ENCODE assay signal across 7 cellular contexts in the genomic region with DNA sequence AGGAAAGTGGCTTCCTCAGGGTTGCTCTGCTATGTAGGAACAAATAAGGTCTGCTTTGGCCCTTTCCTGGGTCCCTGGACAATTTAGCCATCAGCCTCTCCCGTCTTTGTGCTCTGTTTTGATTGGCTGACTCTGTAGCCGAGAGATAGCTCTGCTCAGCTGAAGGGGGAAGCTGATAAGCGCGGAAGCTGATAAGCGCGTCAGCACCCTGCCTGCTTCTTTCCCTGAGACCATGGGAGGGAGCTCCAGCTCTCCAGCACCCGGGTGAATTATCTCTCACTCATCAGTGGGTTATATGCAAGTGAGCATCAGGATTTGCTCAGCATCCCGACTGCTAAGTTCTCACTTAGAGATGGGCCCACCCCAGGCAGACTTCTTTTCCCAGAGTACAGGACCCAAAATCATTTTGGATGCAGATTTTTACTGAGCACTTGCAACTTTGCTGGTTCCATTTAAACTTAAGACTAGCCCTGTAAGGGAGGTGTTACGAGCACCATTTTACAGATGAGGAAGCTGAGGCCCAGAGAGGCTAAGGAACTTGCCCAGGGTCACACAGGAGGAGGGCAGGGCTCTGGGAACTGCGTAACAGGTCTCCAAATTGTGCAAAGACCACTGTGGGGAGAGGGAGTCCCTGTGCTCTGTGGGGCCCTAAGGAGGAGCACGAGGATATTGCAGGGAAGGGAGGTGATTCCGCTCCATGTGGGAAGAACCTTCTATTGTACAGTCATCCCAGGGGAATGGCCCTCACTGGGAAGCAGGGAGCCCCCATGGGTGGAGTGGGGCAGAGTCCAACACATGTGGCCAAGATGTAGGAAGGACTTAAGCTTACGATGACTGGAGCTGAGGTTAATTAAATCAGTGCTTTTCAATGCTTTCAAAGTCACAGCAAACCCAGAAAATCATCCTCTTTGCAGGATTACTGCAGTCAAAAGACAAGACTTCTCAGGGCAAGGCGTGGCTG.
A peak's percentile ranks its signal among the peaks of the same experiment; 100 is the strongest.
DNase-seq lines count a peak whose midpoint lies in the region; ATAC-seq and TF ChIP-seq lines count a peak whose summit lies in the region.

No MANE protein-coding gene starts in this region.

- no peak overlapping the region for H2BK120ac ChIP-seq in H9 (ENCODE audit: low read depth, low read length, poor library complexity, severe bottlenecking)

- TF ChIP-seq POLR2A in Peyer's patch (IDR thresholded peaks at IDR 0.05) = no peak

- peak overlapping the region in 2 of 3 experiments; percentile 72 to 79; a peak in 4 of 7 replicates for H3K27ac Mint-ChIP-seq in H9

- no peak overlapping the region for H3K9ac ChIP-seq in H9 (ENCODE audit: extremely low read depth, insufficient read length, low read length)

- H3K4me1 ChIP-seq in H9 (ENCODE audit: insufficient read depth, low read length) (no peaks in the 10 kb centered on the region; the same call in 1 of the 2 replicates), Peyer's patch (no peaks in the 10 kb centered on the region)

- H3K27ac ChIP-seq in H9 (ENCODE audit: insufficient read length, low read depth, low read length) (no peak overlapping the region), Peyer's patch (no peak overlapping the region)

- H3K27me3 Mint-ChIP-seq in H9 (ENCODE audit: low read depth) = no peaks in the 10 kb centered on the region; the same call in 1 of the 2 replicates

- H4K8ac ChIP-seq in H9 (replicated peaks; ENCODE audit: insufficient read length, low read depth, low read length) = no peak overlapping the region

- H4K20me1 ChIP-seq in H9 (ENCODE audit: control insufficient read depth, insufficient read depth, insufficient read length) = no peaks in the 10 kb centered on the region

- H3K14ac ChIP-seq in H9 (ENCODE audit: insufficient read depth, low read length) = no peak overlapping the region; the same call in 1 of the 2 replicates

- H3K23me2 ChIP-seq in H9 (ENCODE audit: insufficient read length, low read depth, low read length, poor library complexity, severe bottlenecking) = no peaks in the 10 kb centered on the region

- H3K27me3 ChIP-seq in H9 (ENCODE audit: insufficient read depth, low read length) (no peaks in the 10 kb centered on the region), Peyer's patch (no peaks in the 10 kb centered on the region)

- H3K18ac ChIP-seq in H9 (ENCODE audit: insufficient read length, low read depth, low read length) = no peak overlapping the region

- no peak overlapping the region for H3K4me3 ChIP-seq in fibroblast of the aortic adventitia (ENCODE audit: low read depth, low read length)
- no peak overlapping the region for H3K4me3 ChIP-seq in Peyer's patch

- no peak overlapping the region for H3K56ac ChIP-seq in H9 (ENCODE audit: insufficient read length, low read depth, low read length)

- H3K79me2 ChIP-seq in H9 (ENCODE audit: insufficient read depth, low read length) = no peaks in the 10 kb centered on the region

- H3K36me3 Mint-ChIP-seq in H9 (ENCODE audit: insufficient read depth in 1 of 3, low read depth in 3 of 3) = peaks cover 0 to 14% (median 0%) of the 10 kb centered on the region in 3 experiments; a peak in 1 of 7 replicates

- H3K4me1 Mint-ChIP-seq in H9 = peaks cover 10 to 26% of the 10 kb centered on the region in 2 experiments

- no peak overlapping the region for H3T11ph ChIP-seq in H9 (ENCODE audit: low read length)

- H2BK12ac ChIP-seq in H9 (ENCODE audit: insufficient read length, low read depth, low read length) = no peak overlapping the region

- no peak for ATAC-seq in HG02588 (IDR thresholded peaks at IDR 0.05; ENCODE audit: unreplicated experiment)

- TF ChIP-seq CTCF in H9 (conservative IDR thresholded peaks at IDR 0.05) (peak; percentile 55), fibroblast of the aortic adventitia (IDR thresholded peaks at IDR 0.05; ENCODE audit: insufficient read depth, low read length) (peak; percentile 72), Peyer's patch (IDR thresholded peaks at IDR 0.05) (peak in 1 of 6 experiments; percentile 12)

- H4K91ac ChIP-seq in H9 (ENCODE audit: insufficient read length, low read depth, low read length) = no peak overlapping the region

- no peak overlapping the region for H2BK15ac ChIP-seq in H9 (ENCODE audit: low read depth, low read length)

- H3K9me3 ChIP-seq in H9 (ENCODE audit: control insufficient read depth, low read depth, low read length) = no peaks in the 10 kb centered on the region
- H3K9me3 ChIP-seq in Peyer's patch = no peaks in the 10 kb centered on the region

- H2AFZ ChIP-seq in H9 (ENCODE audit: low read length) = no peak overlapping the region

- no peaks in the 10 kb centered on the region for H3K36me3 ChIP-seq in Peyer's patch

- H2BK20ac ChIP-seq in H9 (ENCODE audit: low read depth, low read length, poor library complexity, severe bottlenecking) = no peak overlapping the region

- no CpG with 5 or more reads among the region's 14 CpGs for WGBS in H9 (ENCODE audit: extremely low coverage, insufficient read length, low lambda C conversion rate)

- H3K4ac ChIP-seq in H9 (ENCODE audit: low read depth, low read length) = no peak overlapping the region

- no peak overlapping the region for H3K4me3 Mint-ChIP-seq in H9

- no peaks in the 10 kb centered on the region for H3K79me1 ChIP-seq in H9 (ENCODE audit: insufficient read depth, low read depth, low read length, poor library complexity, severe bottlenecking)

- DNase-seq in H9 = peak; percentile 43
- peak; percentile 54 for DNase-seq in RPMI7951 (ENCODE audit: low read depth)
- peak; percentile 72 for DNase-seq in fibroblast of the aortic adventitia (ENCODE audit: low read depth)
- DNase-seq in putamen (ENCODE audit: low spot score) = peak; percentile 46
- DNase-seq in Peyer's patch = no peak
- DNase-seq in NCI-H2171 treated with DMSO at 0.1 percent for 48 hours (lab: John Stamatoyannopoulos, UW) = no peak

- H2BK5ac ChIP-seq in H9 (ENCODE audit: insufficient read length, low read length) = no peak overlapping the region

- H2AK5ac ChIP-seq in H9 (ENCODE audit: insufficient read length, low read length) = no peak overlapping the region

- H3K4me2 ChIP-seq in H9 (ENCODE audit: insufficient read depth, insufficient read length, low read length) = no peak overlapping the region

- H3K9me3 Mint-ChIP-seq in H9 = no peaks in the 10 kb centered on the region

- H3K23ac ChIP-seq in H9 (ENCODE audit: insufficient read length, low read depth, low read length) = no peak overlapping the region

- no peak overlapping the region for H4K5ac ChIP-seq in H9 (ENCODE audit: insufficient read length, low read depth, low read length)

Comparison
In these comparisons a context has a peak if more than half of its experiments do, and no peak if none do; other contexts are left out.
1. DNase-seq: peak in H9 (single experiment), RPMI7951 (single experiment), fibroblast of the aortic adventitia (single experiment) and putamen (single experiment); none in Peyer's patch (0 of 3) and NCI-H2171 treated with DMSO at 0.1 percent for 48 hours (single experiment).